ENCODE assay signal across 17 cellular contexts in the genomic region with DNA sequence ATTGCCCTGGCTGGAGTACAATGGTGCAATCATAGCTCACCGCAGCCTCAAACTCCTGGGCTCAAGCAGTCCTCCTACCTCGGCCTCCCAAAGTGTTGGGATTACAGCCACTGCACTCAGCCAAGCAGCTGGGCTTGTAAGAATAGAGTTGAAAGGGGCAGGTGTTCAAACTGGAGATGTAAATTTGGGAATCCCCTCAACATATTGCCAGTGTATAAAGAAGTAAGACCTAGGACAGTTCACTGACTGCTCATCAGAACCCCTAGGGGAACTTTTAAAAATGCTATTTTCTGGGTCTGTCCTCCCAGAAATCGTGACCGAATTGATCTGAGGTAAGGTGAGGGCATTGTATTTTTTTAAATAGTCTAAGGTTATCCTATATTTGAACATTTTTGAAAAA. TPM values are rescaled to one million over a fixed set of nuclear protein-coding genes. Genes with fewer than 3 reads are reported as not detected.
DNase-seq lines count a peak whose midpoint lies in the region; ATAC-seq and TF ChIP-seq lines count a peak whose summit lies in the region.
"Had no signal": no experiment of that assay in that cellular context is flagged by ENCODE, and none has a peak within 500 bp of the region (broad histone marks: within the 10 kb centered on the region; RNA-seq: fewer than 3 reads in every experiment).

No MANE protein-coding gene starts in this region.

- H3K27me3 Mint-ChIP-seq in activated T-helper 1 cell treated with anti-CD3 and anti-CD28 coated beads, Interleukin-12 subunit alpha, Interleukin-12 subunit beta, Interleukin-2, Interleukin-4 antibody, amounts not matched to agents 30 ng/mL and 10 ng/mL and 1 ng/mL, durations not matched to agents 14 hours and 24 hours and 36 hours (ENCODE audit: insufficient read depth): no peaks in the 10 kb centered on the region
- H3K27me3 Mint-ChIP-seq: CD4-positive, alpha-beta memory T cell had no signal

- H3K9ac ChIP-seq in colonic mucosa (ENCODE audit: low read depth in 2 of 2, low read length in 2 of 2): no peak overlapping the region

- no peak overlapping the region for H3K4me3 ChIP-seq in colonic mucosa
- H3K4me3 ChIP-seq: SJCRH30 had no signal

- CTCF ChIA-PET in GM10248 (lab: Yijun Ruan, JAX): interaction anchor here (1.0 to 2.4 kb wide), 2 partner anchors 8 to 34 kb away, joined by 3 to 11 read pairs; a partner anchor contains a TSS

- H3K4me3 Mint-ChIP-seq in activated T-helper 1 cell treated with anti-CD3 and anti-CD28 coated beads, Interleukin-12 subunit alpha, Interleukin-12 subunit beta, Interleukin-2, Interleukin-4 antibody, amounts not matched to agents 30 ng/mL and 10 ng/mL and 1 ng/mL, durations not matched to agents 14 hours and 24 hours and 36 hours: no peak overlapping the region
- H3K4me3 Mint-ChIP-seq: CD4-positive, alpha-beta memory T cell; IgD-negative memory B cell had no signal

- H3K9me3 ChIP-seq in colonic mucosa: no peaks in the 10 kb centered on the region
- H3K9me3 ChIP-seq: SJCRH30 had no signal

- no peaks in the 10 kb centered on the region for H3K27me3 ChIP-seq in colonic mucosa
- H3K27me3 ChIP-seq: SJCRH30 had no signal

- H3K27ac ChIP-seq in colonic mucosa: no peak overlapping the region
- H3K27ac ChIP-seq: SJCRH30 had no signal

- TF ChIP-seq CTCF in GM10248 (IDR thresholded peaks at IDR 0.05; ENCODE audit: control extremely low read depth, extremely low read depth, low read depth, missing control alignments) (no peak), colonic mucosa (IDR thresholded peaks at IDR 0.05) (no peak)

- H3K36me3 Mint-ChIP-seq in activated T-helper 1 cell treated with anti-CD3 and anti-CD28 coated beads, Interleukin-12 subunit alpha, Interleukin-12 subunit beta, Interleukin-2, Interleukin-4 antibody, amounts not matched to agents 30 ng/mL and 10 ng/mL and 1 ng/mL, durations not matched to agents 14 hours and 24 hours and 36 hours (ENCODE audit: low read depth): no peaks in the 10 kb centered on the region
- H3K36me3 Mint-ChIP-seq: CD4-positive, alpha-beta memory T cell had no signal

- peak; percentile 52 for ATAC-seq in GM18907 (IDR thresholded peaks at IDR 0.05; ENCODE audit: unreplicated experiment)
- ATAC-seq in HG02610 (IDR thresholded peaks at IDR 0.05; ENCODE audit: unreplicated experiment): peak; percentile 63
- ATAC-seq in HG03565 (IDR thresholded peaks at IDR 0.05; ENCODE audit: unreplicated experiment): peak; percentile 45

- H3K36me3 ChIP-seq in colonic mucosa: no peaks in the 10 kb centered on the region
- H3K36me3 ChIP-seq: SJCRH30 had no signal

- H3K27ac Mint-ChIP-seq in activated T-helper 1 cell treated with anti-CD3 and anti-CD28 coated beads, Interleukin-12 subunit alpha, Interleukin-12 subunit beta, Interleukin-2, Interleukin-4 antibody, amounts not matched to agents 30 ng/mL and 10 ng/mL and 1 ng/mL, durations not matched to agents 14 hours and 24 hours and 36 hours: no peak overlapping the region
- H3K27ac Mint-ChIP-seq: CD4-positive, alpha-beta memory T cell; IgD-negative memory B cell had no signal

- H3K4me1 Mint-ChIP-seq in activated T-helper 1 cell treated with anti-CD3 and anti-CD28 coated beads, Interleukin-12 subunit alpha, Interleukin-12 subunit beta, Interleukin-2, Interleukin-4 antibody, amounts not matched to agents 30 ng/mL and 10 ng/mL and 1 ng/mL, durations not matched to agents 14 hours and 24 hours and 36 hours (ENCODE audit: low read depth): no peaks in the 10 kb centered on the region

- no peaks in the 10 kb centered on the region for H3K4me1 ChIP-seq in colonic mucosa
- H3K4me1 ChIP-seq: SJCRH30 had no signal

- intact Hi-C loops in activated T-helper 1 cell treated with anti-CD3 and anti-CD28 coated beads, Interleukin-12 subunit alpha, Interleukin-12 subunit beta, Interleukin-2, Interleukin-4 antibody, amounts not matched to agents 30 ng/mL and 10 ng/mL and 1 ng/mL, durations not matched to agents 14 hours and 24 hours and 36 hours (cut with micrococcal nuclease): no loop called here
- intact Hi-C loops in colonic mucosa (cut with DNase I): no loop called here

- no peaks in the 10 kb centered on the region for H3K9me3 Mint-ChIP-seq in activated T-helper 1 cell treated with anti-CD3 and anti-CD28 coated beads, Interleukin-12 subunit alpha, Interleukin-12 subunit beta, Interleukin-2, Interleukin-4 antibody, amounts not matched to agents 30 ng/mL and 10 ng/mL and 1 ng/mL, durations not matched to agents 14 hours and 24 hours and 36 hours
- H3K9me3 Mint-ChIP-seq: CD4-positive, alpha-beta memory T cell; IgD-negative memory B cell had no signal

- POLR2A ChIA-PET in GM10248 (lab: Yijun Ruan, JAX): no interaction called here

- DNase-seq in GM10248 (ENCODE audit: extremely low spot score): peak; percentile 52
- DNase-seq in DMS114 treated with DMSO at 0.1 percent for 48 hours (lab: John Stamatoyannopoulos, UW; ENCODE audit: unreplicated experiment): no peak
- DNase-seq in activated effector memory CD4-positive, alpha-beta T cell treated with Interleukin-2 at 50 U/mL for 16 hours: no peak
- DNase-seq in activated T-helper 1 cell treated with anti-CD3 and anti-CD28 coated beads, Interleukin-12 subunit alpha, Interleukin-12 subunit beta, Interleukin-2, Interleukin-4 antibody, amounts not matched to agents 30 ng/mL and 10 ng/mL and 1 ng/mL, durations not matched to agents 14 hours and 24 hours and 36 hours (ENCODE audit: low spot score): no peak
- no peak for DNase-seq in colonic mucosa
- DNase-seq: CD4-positive, alpha-beta memory T cell; DMS79 treated with DMSO at 0.1 percent for 48 hours; NCI-H187 treated with DMSO at 0.1 percent for 48 hours; NCI-H69; NK-92 treated with Interleukin-12 subunit alpha and Interleukin-12 subunit beta, amount 100 ng/mL, for 24 hours; OCI-M1; SJCRH30; T-helper 2 cell had no signal

RNA-seq across cellular contexts. Expression of a gene that starts 8.9 kb away (rescaled TPM):
- total RNA-seq in activated T-helper 1 cell treated with anti-CD3 and anti-CD28 coated beads, Interleukin-12 subunit alpha, Interleukin-12 subunit beta, Interleukin-2, Interleukin-4 antibody, amounts not matched to agents 30 ng/mL and 10 ng/mL and 1 ng/mL, durations not matched to agents 14 hours and 24 hours and 36 hours: 83.6 and 86.3 TPM in 2 replicates
- total RNA-seq in colonic mucosa: 10 to 100 TPM; 58.2 to 70.4 TPM
